ENCODE assay signal across 8 cellular contexts in the genomic region with DNA sequence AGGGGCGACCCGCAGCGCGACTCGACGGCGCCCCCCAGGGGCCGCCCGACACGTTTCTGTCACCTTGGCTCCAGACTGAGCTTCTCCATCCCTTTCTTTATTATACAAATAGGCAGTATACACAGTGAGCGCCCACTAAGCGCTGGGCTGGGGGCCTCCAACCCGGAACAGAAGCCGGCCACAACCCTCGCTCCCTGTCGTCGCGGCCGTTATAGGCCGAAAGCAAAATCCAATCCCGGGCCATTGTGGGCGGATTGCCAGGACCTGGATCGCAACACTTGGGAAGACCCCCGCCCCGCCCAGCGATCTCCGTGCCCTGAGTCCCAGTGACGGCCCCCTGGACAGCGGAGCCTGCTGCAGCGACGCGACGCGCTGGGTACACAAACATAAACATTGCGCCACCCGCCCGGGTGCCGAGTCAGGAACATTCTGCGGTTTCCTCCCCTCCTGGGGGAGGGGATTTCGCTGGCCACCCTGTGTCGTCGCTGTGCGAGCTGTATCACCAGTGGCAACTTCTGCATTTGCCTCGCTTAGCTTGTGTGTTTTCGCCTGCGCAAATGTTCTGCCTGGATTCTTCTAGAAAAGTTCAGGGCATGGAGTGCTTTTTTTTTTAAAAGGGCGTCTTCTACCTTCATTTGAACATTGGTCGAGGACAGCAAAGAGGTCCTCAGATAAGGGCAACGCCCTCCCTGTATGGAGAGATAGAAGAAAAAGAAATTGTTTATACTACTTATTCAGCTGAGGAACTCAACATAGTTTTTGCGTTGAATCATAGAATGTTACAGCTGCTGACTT. TPM values are rescaled to one million over a fixed set of nuclear protein-coding genes. Genes with fewer than 3 reads are reported as not detected.
DNase-seq lines count a peak whose midpoint lies in the region; ATAC-seq and TF ChIP-seq lines count a peak whose summit lies in the region.

No MANE protein-coding gene starts in this region.

- peak overlapping the region; percentile 97; the same call in 1 of the 2 replicates for H2AFZ ChIP-seq in Karpas-422 (ENCODE audit: low read length)
- peak overlapping the region; percentile 84 for H2AFZ ChIP-seq in trophoblast cell (ENCODE audit: insufficient read depth, low read length, poor library complexity)

- TF ChIP-seq EP300 in tibial nerve (IDR thresholded peaks at IDR 0.05), result peak; percentile 100

- peak overlapping the region; percentile 80 for H4K91ac ChIP-seq in trophoblast cell (ENCODE audit: low read depth, low read length)

- H3K4me3 ChIP-seq in Karpas-422 (ENCODE audit: low read length) (peak overlapping the region; percentile 96), cardiac muscle cell (peak overlapping the region; percentile 66), trophoblast cell (ENCODE audit: low read depth, low read length) (peak overlapping the region; percentile 1), tibial nerve (peak overlapping the region; percentile 49 to 98 (median 78))

- peak overlapping the region; percentile 21 for H3K14ac ChIP-seq in trophoblast cell (ENCODE audit: low read length)

- peaks cover 55% of the 10 kb centered on the region for H3K4me1 Mint-ChIP-seq in activated naive CD8-positive, alpha-beta T cell treated with anti-CD3 and anti-CD28 coated beads for 36 hours

- H3K4ac ChIP-seq in trophoblast cell (ENCODE audit: low read depth, low read length), result peak overlapping the region; percentile 94

- H3K4me1 ChIP-seq in Karpas-422 (ENCODE audit: low read length), result peaks cover 26% of the 10 kb centered on the region
- peaks cover 10% of the 10 kb centered on the region for H3K4me1 ChIP-seq in cardiac muscle cell (ENCODE audit: low read depth)
- H3K4me1 ChIP-seq in trophoblast cell (ENCODE audit: control insufficient read depth in 1 of 2, insufficient read depth in 2 of 2, low read length in 2 of 2), result peaks cover 13 to 18% of the 10 kb centered on the region in 2 experiments
- H3K4me1 ChIP-seq in tibial nerve, result peaks cover 0 to 75% (median 41%) of the 10 kb centered on the region in 4 donors

- H3K36me3 ChIP-seq in Karpas-422 (ENCODE audit: insufficient read depth, low read length) (no peaks in the 10 kb centered on the region), cardiac muscle cell (peaks cover 18% of the 10 kb centered on the region), trophoblast cell (ENCODE audit: control insufficient read depth in 1 of 2, insufficient read depth in 2 of 2, low read length in 2 of 2) (peaks cover 10 to 16% of the 10 kb centered on the region in 2 experiments), tibial nerve (peaks cover 9 to 29% (median 23%) of the 10 kb centered on the region in 3 donors)

- peak overlapping the region; percentile 95 for H3K27ac Mint-ChIP-seq in activated naive CD8-positive, alpha-beta T cell treated with anti-CD3 and anti-CD28 coated beads for 36 hours

- ATAC-seq in GM21515 (IDR thresholded peaks at IDR 0.05; ENCODE audit: unreplicated experiment), result peak; percentile 31

- TF ChIP-seq CTCF in cardiac muscle cell (IDR thresholded peaks at IDR 0.05; ENCODE audit: low read depth, low read length), result peak; percentile 77
- TF ChIP-seq CTCF in tibial nerve (IDR thresholded peaks at IDR 0.05), result peak; percentile 75 to 93 (median 83)

- H3K9ac ChIP-seq in Karpas-422 (ENCODE audit: low read length), result peak overlapping the region; percentile 96
- H3K9ac ChIP-seq in trophoblast cell (ENCODE audit: low read length), result no peak overlapping the region

- H3K36me3 Mint-ChIP-seq in activated naive CD8-positive, alpha-beta T cell treated with anti-CD3 and anti-CD28 coated beads for 36 hours, result peaks cover 28% of the 10 kb centered on the region

- WGBS in trophoblast cell (ENCODE audit: extremely low coverage, insufficient coverage, insufficient read length), result no CpG with 5 or more reads among the region's 50 CpGs
- 3 to 10% methylated on average over 28 to 44 of the region's 50 CpGs for WGBS in tibial nerve, 2 donors

- H3K79me2 ChIP-seq in Karpas-422 (ENCODE audit: low read length) (peaks cover 4% of the 10 kb centered on the region; the same call in 1 of the 2 replicates), trophoblast cell (ENCODE audit: control insufficient read depth, insufficient read depth, low read length, poor library complexity) (peaks cover 10% of the 10 kb centered on the region)

- no peaks in the 10 kb centered on the region for H3K27me3 Mint-ChIP-seq in activated naive CD8-positive, alpha-beta T cell treated with anti-CD3 and anti-CD28 coated beads for 36 hours

- H3K18ac ChIP-seq in trophoblast cell (ENCODE audit: low read length), result peak overlapping the region; percentile 28

- TF ChIP-seq POLR2A in tibial nerve (IDR thresholded peaks at IDR 0.05), result peak; percentile 56 to 65

- peak overlapping the region; percentile 63 for H4K12ac ChIP-seq in trophoblast cell (ENCODE audit: low read depth, low read length)

- H2AK5ac ChIP-seq in trophoblast cell (ENCODE audit: low read length), result no peak overlapping the region

- H3K9me3 Mint-ChIP-seq in activated naive CD8-positive, alpha-beta T cell treated with anti-CD3 and anti-CD28 coated beads for 36 hours, result peaks cover 2% of the 10 kb centered on the region

- H3K4me2 ChIP-seq in Karpas-422 (ENCODE audit: low read depth, low read length, poor library complexity, severe bottlenecking), result peak overlapping the region; percentile 100
- peak overlapping the region; percentile 77 for H3K4me2 ChIP-seq in trophoblast cell (ENCODE audit: low read length)

- H3K9me2 ChIP-seq in Karpas-422 (replicated peaks; ENCODE audit: insufficient read depth, low read length), result no peaks in the 10 kb centered on the region

- H4K20me1 ChIP-seq in Karpas-422 (ENCODE audit: insufficient read depth, low read depth, low read length), result peaks cover 3% of the 10 kb centered on the region; the same call in 1 of the 2 replicates

- peak overlapping the region; percentile 93 for H2BK120ac ChIP-seq in trophoblast cell (ENCODE audit: insufficient read depth, low read length, poor library complexity)

- no peak overlapping the region for H3K23ac ChIP-seq in trophoblast cell (ENCODE audit: low read length)

- peak; percentile 35 for DNase-seq in COLO829 (ENCODE audit: low spot score)
- DNase-seq in Karpas-422, result peak; percentile 89
- peak; percentile 91 for DNase-seq in SKM-1 treated with dmso at 0.1 percent for 144 hours (lab: John Stamatoyannopoulos, UW; ENCODE audit: unreplicated experiment)
- peak; percentile 78 for DNase-seq in activated naive CD8-positive, alpha-beta T cell treated with anti-CD3 and anti-CD28 coated beads for 36 hours
- DNase-seq in cardiac muscle cell (ENCODE audit: low read depth in 1 of 2, low spot score in 1 of 2), result peak; percentile 80 to 99
- peak; percentile 99 to 100 for DNase-seq in trophoblast cell
- DNase-seq in tibial nerve (ENCODE audit: low spot score in 2 of 2), result peak; percentile 93

- peak overlapping the region; percentile 92 for H2BK5ac ChIP-seq in trophoblast cell (ENCODE audit: low read depth, low read length, poor library complexity)

- H3K79me1 ChIP-seq in trophoblast cell (ENCODE audit: low read length), result peaks cover 19% of the 10 kb centered on the region

- H3K27me3 ChIP-seq in Karpas-422 (ENCODE audit: low read length) (no peaks in the 10 kb centered on the region), cardiac muscle cell (no peaks in the 10 kb centered on the region), trophoblast cell (ENCODE audit: insufficient read depth, low read length) (no peaks in the 10 kb centered on the region), tibial nerve (no peaks in the 10 kb centered on the region)

- H2BK12ac ChIP-seq in trophoblast cell (ENCODE audit: low read length), result peak overlapping the region; percentile 96

- H3K9me3 ChIP-seq in Karpas-422 (ENCODE audit: low read length) (no peaks in the 10 kb centered on the region), cardiac muscle cell (ENCODE audit: low read depth) (no peaks in the 10 kb centered on the region), trophoblast cell (ENCODE audit: insufficient read depth, low read depth, low read length) (no peaks in the 10 kb centered on the region), tibial nerve (no peaks in the 10 kb centered on the region)

- peak overlapping the region; percentile 80 for H4K8ac ChIP-seq in trophoblast cell (ENCODE audit: low read depth, low read length)

- H3K27ac ChIP-seq in Karpas-422 (ENCODE audit: low read length) (no peak overlapping the region), cardiac muscle cell (peak overlapping the region; percentile 96), trophoblast cell (ENCODE audit: low read depth, low read length) (peak overlapping the region; percentile 74), tibial nerve (peak overlapping the region; percentile 97 to 99 (median 99))

- peak overlapping the region; percentile 86 for H3K4me3 Mint-ChIP-seq in activated naive CD8-positive, alpha-beta T cell treated with anti-CD3 and anti-CD28 coated beads for 36 hours

RNA-seq across cellular contexts. Expression of a gene that starts 1.3 kb away (rescaled TPM):
- 9.0 and 10.5 TPM in 2 replicates for total RNA-seq in Karpas-422 (2014; rRNA removed; shearing (Covaris generic); ENCODE audit: low replicate concordance)
- total RNA-seq in activated naive CD8-positive, alpha-beta T cell treated with anti-CD3 and anti-CD28 coated beads for 36 hours, result 1 to 10 TPM; 8.7 to 8.9 TPM
- 38.7 and 49.4 TPM in 2 replicates for total RNA-seq in cardiac muscle cell
- polyA plus RNA-seq in cardiac muscle cell, result 27.1 and 32.2 TPM in 2 replicates
- polyA plus RNA-seq in trophoblast cell (2013), result 12.0 and 12.4 TPM in 2 replicates
- 1,000 to 10,000 TPM; 1,787 to 2,412 (median 1,885) TPM for total RNA-seq in tibial nerve

Comparison
In these comparisons a context has a peak if more than half of its experiments do, and no peak if none do; other contexts are left out.
1. DNase-seq: peak in every context shown above with its lines; median percentile 100 in trophoblast cell; 93 in tibial nerve; 91 in SKM-1 treated with dmso at 0.1 percent for 144 hours; 90 in cardiac muscle cell; 89 in Karpas-422; 78 in activated naive CD8-positive, alpha-beta T cell treated with anti-CD3 and anti-CD28 coated beads for 36 hours; 35 in COLO829.
2. H3K4me3 ChIP-seq: peak in every context shown above with its lines; median percentile 96 in Karpas-422; 78 in tibial nerve; 66 in cardiac muscle cell; 1 in trophoblast cell.
3. RNA of a gene that starts 1.3 kb away (total RNA-seq): 1,787 to 2,412 TPM in tibial nerve; 38.7 to 49.4 TPM in cardiac muscle cell, 9.0 to 10.5 TPM in Karpas-422 and 8.7 to 8.9 TPM in activated naive CD8-positive, alpha-beta T cell treated with anti-CD3 and anti-CD28 coated beads for 36 hours; every median in the first group is over 10 times any median in the second.